In the genomic region with DNA sequence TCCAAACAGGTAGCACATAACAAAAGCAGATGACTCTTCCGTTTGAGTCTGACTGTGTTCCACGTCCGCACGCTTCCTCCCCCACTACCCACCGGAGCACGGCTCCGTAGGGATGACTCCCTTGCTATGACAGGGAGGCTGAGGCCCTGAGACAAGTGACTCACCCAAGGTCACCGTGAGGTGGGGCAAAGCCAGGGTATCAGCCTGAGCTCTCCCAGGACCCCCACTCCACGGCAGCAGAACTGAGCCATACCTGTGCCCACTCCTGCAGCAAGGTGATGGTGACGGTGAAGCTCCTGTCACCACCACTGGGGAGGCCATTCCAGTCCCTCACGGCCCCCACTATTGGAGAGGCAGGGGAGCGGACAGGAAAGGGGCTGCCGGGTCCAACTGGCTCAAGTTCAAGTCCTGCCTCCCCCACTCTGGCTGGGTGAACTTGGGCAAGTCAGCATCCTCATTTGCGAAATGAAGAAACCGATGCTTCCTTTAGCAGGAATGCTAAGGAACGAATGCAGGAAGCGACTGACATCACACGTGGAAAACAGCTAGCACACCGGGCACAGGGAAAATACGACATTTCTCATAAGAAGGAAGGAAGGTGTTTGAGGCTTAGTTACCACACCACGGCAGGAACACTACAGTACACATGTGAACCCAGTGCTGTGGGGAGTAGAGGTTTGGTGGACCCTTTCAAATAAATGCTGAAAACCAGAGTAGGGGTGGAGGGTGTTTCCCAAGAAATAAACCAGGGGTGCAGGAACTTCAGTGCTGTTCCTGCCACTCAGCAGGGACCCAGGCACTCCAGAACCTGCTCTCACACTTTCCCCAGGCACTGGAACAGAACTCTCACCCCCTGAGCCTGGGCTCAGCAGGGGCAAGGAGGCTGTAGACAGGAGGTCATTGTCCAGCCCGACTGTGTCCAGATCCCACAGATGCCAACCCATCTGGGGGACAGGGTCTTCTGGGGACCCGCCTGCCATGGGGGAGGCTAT, we compare ENCODE assay signal across 11 cellular contexts. TPM values are rescaled to one million over a fixed set of nuclear protein-coding genes. Genes with fewer than 3 reads are reported as not detected.
DNase-seq lines count a peak whose midpoint lies in the region; ATAC-seq and TF ChIP-seq lines count a peak whose summit lies in the region.
"Had no signal": no experiment of that assay in that cellular context is flagged by ENCODE, and none has a peak within 500 bp of the region (broad histone marks: within the 10 kb centered on the region; RNA-seq: fewer than 3 reads in every experiment).

No MANE protein-coding gene starts in this region.

- H4K8ac ChIP-seq in mesenchymal stem cell (ENCODE audit: low read length): no peak overlapping the region

- 62% methylated on average over 12 of the region's 23 CpGs for WGBS in esophagus muscularis mucosa
- WGBS in mesenchymal stem cell: 78% methylated on average over 23 of the region's 23 CpGs
- WGBS in transverse colon (ENCODE audit: low coverage in 1 of 2), 2 donors: 73% methylated on average over 23 of the region's 23 CpGs; no CpG with 5 or more reads in 1 of the 2 donors

- peak overlapping the region in 1 of 2 experiments; percentile 38 for H3K18ac ChIP-seq in mesenchymal stem cell (ENCODE audit: low read depth in 1 of 2, low read length in 2 of 2)

- H3K9me3 Mint-ChIP-seq in WTC11: peaks cover 21% of the 10 kb centered on the region
- no peaks in the 10 kb centered on the region for H3K9me3 Mint-ChIP-seq in stimulated activated effector memory CD8-positive, alpha-beta T cell treated with anti-CD3 and anti-CD28 coated beads, Interleukin-12 subunit alpha, Interleukin-12 subunit beta, amount 100 ng/mL, for 72 hours

- H3K36me3 ChIP-seq in esophagus muscularis mucosa: no peaks in the 10 kb centered on the region
- H3K36me3 ChIP-seq in mesenchymal stem cell (ENCODE audit: control insufficient read depth in 1 of 2, insufficient read depth in 2 of 2, low read depth in 1 of 2, low read length in 2 of 2): no peaks in the 10 kb centered on the region
- H3K36me3 ChIP-seq in transverse colon: no peaks in the 10 kb centered on the region
- H3K36me3 ChIP-seq: cardiac muscle cell had no signal

- POLR2A ChIA-PET in WTC11 (lab: Charles Lee): interaction anchor here (0.6 to 1.3 kb wide), 3 partner anchors 14 to 31 kb away, joined by 3 to 4 read pairs (median 3); no protein-coding TSS in a partner anchor

- peaks cover 17 to 29% (median 24%) of the 10 kb centered on the region in 4 donors for H3K4me1 ChIP-seq in esophagus muscularis mucosa
- H3K4me1 ChIP-seq in mesenchymal stem cell (ENCODE audit: control insufficient read depth, insufficient read depth, low read depth, low read length): peaks cover 8% of the 10 kb centered on the region
- H3K4me1 ChIP-seq in transverse colon: no peaks in the 10 kb centered on the region
- H3K4me1 ChIP-seq: foreskin keratinocyte had no signal

- peaks cover 20% of the 10 kb centered on the region for H3K4me1 Mint-ChIP-seq in WTC11
- peaks cover 10% of the 10 kb centered on the region for H3K4me1 Mint-ChIP-seq in stimulated activated effector memory CD8-positive, alpha-beta T cell treated with anti-CD3 and anti-CD28 coated beads, Interleukin-12 subunit alpha, Interleukin-12 subunit beta, amount 100 ng/mL, for 72 hours

- peak overlapping the region; percentile 42 for H3K27ac Mint-ChIP-seq in WTC11
- H3K27ac Mint-ChIP-seq in stimulated activated effector memory CD8-positive, alpha-beta T cell treated with anti-CD3 and anti-CD28 coated beads, Interleukin-12 subunit alpha, Interleukin-12 subunit beta, amount 100 ng/mL, for 72 hours: no peak overlapping the region

- H3K27ac ChIP-seq in esophagus muscularis mucosa (replicated peaks in 1 of 4) (peak overlapping the region; percentile 61 to 79 (median 74)), mesenchymal stem cell (ENCODE audit: low read length, poor library complexity, severe bottlenecking) (no peak overlapping the region), transverse colon (peak overlapping the region; percentile 54 to 70 (median 58))
- H3K27ac ChIP-seq: cardiac muscle cell, foreskin keratinocyte had no signal

- DNase-seq in WTC11 (ENCODE audit: low spot score) (no peak), esophagus muscularis mucosa (ENCODE audit: extremely low spot score) (no peak), mesenchymal stem cell (peak; percentile 38), transverse colon (no peak), NCI-H2227 (lab: John Stamatoyannopoulos, UW; ENCODE audit: unreplicated experiment) (no peak), 8988T (no peak)
- DNase-seq in stimulated activated effector memory CD8-positive, alpha-beta T cell treated with anti-CD3 and anti-CD28 coated beads, Interleukin-12 subunit alpha, Interleukin-12 subunit beta, amount 100 ng/mL, for 72 hours (ENCODE audit: low spot score in 2 of 2): no peak
- DNase-seq: activated T-cell treated with anti-CD3 and anti-CD28 coated beads, Interleukin-2, amount 50 U/mL, for 48 hours; foreskin keratinocyte; NCI-H345 had no signal

- H2BK5ac ChIP-seq in mesenchymal stem cell (ENCODE audit: low read depth, low read length, poor library complexity, severe bottlenecking): no peak overlapping the region

- H3K4me3 ChIP-seq in esophagus muscularis mucosa (peak overlapping the region in 2 of 4 donors; percentile 9 to 20), mesenchymal stem cell (ENCODE audit: insufficient read depth in 1 of 2, low read depth in 1 of 2, low read length in 2 of 2) (no peak overlapping the region), transverse colon (no peak overlapping the region)
- H3K4me3 ChIP-seq: cardiac muscle cell had no signal

- H3K36me3 Mint-ChIP-seq in WTC11: peaks cover 18% of the 10 kb centered on the region
- H3K36me3 Mint-ChIP-seq in stimulated activated effector memory CD8-positive, alpha-beta T cell treated with anti-CD3 and anti-CD28 coated beads, Interleukin-12 subunit alpha, Interleukin-12 subunit beta, amount 100 ng/mL, for 72 hours: no peaks in the 10 kb centered on the region

- TF ChIP-seq POLR2A in esophagus muscularis mucosa (IDR thresholded peaks at IDR 0.05; ENCODE audit: low read depth): no peak
- TF ChIP-seq POLR2A in transverse colon (IDR thresholded peaks at IDR 0.05): no peak

- H3K27me3 Mint-ChIP-seq in WTC11 (ENCODE audit: low read depth): no peaks in the 10 kb centered on the region; the same call in none of the 2 replicates

- H3K27me3 ChIP-seq in esophagus muscularis mucosa: no peaks in the 10 kb centered on the region
- H3K27me3 ChIP-seq in mesenchymal stem cell (ENCODE audit: control insufficient read depth in 1 of 2, insufficient read depth in 1 of 2, low read length in 2 of 2): peaks cover 0 to 4% of the 10 kb centered on the region in 2 experiments
- H3K27me3 ChIP-seq in transverse colon: no peaks in the 10 kb centered on the region
- H3K27me3 ChIP-seq: cardiac muscle cell, foreskin keratinocyte had no signal

- TF ChIP-seq CTCF in WTC11 (IDR thresholded peaks at IDR 0.05) (no peak), esophagus muscularis mucosa (IDR thresholded peaks at IDR 0.05) (no peak), transverse colon (IDR thresholded peaks at IDR 0.05) (no peak)

- H3K14ac ChIP-seq in mesenchymal stem cell (ENCODE audit: low read length in 2 of 2): peak overlapping the region in 1 of 2 experiments; percentile 26

- TF ChIP-seq EP300 in esophagus muscularis mucosa (IDR thresholded peaks at IDR 0.05): peak; percentile 34
- no peak for TF ChIP-seq EP300 in transverse colon (IDR thresholded peaks at IDR 0.05; ENCODE audit: low read depth)

- no peak overlapping the region for H3K4ac ChIP-seq in mesenchymal stem cell (ENCODE audit: low read depth in 1 of 2, low read length in 2 of 2)

- peak overlapping the region in 1 of 2 experiments; percentile 51 for H2BK12ac ChIP-seq in mesenchymal stem cell (ENCODE audit: low read length in 2 of 2)

- peak overlapping the region; percentile 34 for H4K91ac ChIP-seq in mesenchymal stem cell (ENCODE audit: low read length)

- no peak overlapping the region for H2BK15ac ChIP-seq in mesenchymal stem cell (ENCODE audit: low read depth, poor library complexity, severe bottlenecking)

- H3K4me3 Mint-ChIP-seq in WTC11: no peak overlapping the region
- no peak overlapping the region for H3K4me3 Mint-ChIP-seq in stimulated activated effector memory CD8-positive, alpha-beta T cell treated with anti-CD3 and anti-CD28 coated beads, Interleukin-12 subunit alpha, Interleukin-12 subunit beta, amount 100 ng/mL, for 72 hours

- no peak overlapping the region for H3K4me2 ChIP-seq in mesenchymal stem cell (ENCODE audit: low read length, poor library complexity, severe bottlenecking)

- CTCF ChIA-PET in WTC11 (lab: Charles Lee): interaction anchor here (0.5 to 1.7 kb wide), 6 partner anchors 12 to 50 kb away, joined by 3 to 7 read pairs (median 4); no protein-coding TSS in a partner anchor

- H3K79me1 ChIP-seq in mesenchymal stem cell (replicated peaks; ENCODE audit: low read length, poor library complexity, severe bottlenecking): no peaks in the 10 kb centered on the region

- no peak overlapping the region for H2BK120ac ChIP-seq in mesenchymal stem cell (ENCODE audit: low read depth, low read length)

- peaks cover 0 to 7% (median 3%) of the 10 kb centered on the region in 4 donors for H3K9me3 ChIP-seq in esophagus muscularis mucosa
- H3K9me3 ChIP-seq in mesenchymal stem cell (ENCODE audit: control insufficient read depth, low read length): peaks cover 8% of the 10 kb centered on the region
- peaks cover 0 to 2% of the 10 kb centered on the region in 2 donors for H3K9me3 ChIP-seq in transverse colon

- peak overlapping the region; percentile 82 for H3K9ac ChIP-seq in mesenchymal stem cell (ENCODE audit: low read length)

- no peak overlapping the region for H2AFZ ChIP-seq in mesenchymal stem cell (ENCODE audit: low read depth, low read length)

- intact Hi-C loops in esophagus muscularis mucosa (cut with DNase I): no loop called here
- intact Hi-C loops in transverse colon (cut with DNase I; ENCODE audit: low total_unique reads): no loop called here

- H3K23ac ChIP-seq in mesenchymal stem cell (ENCODE audit: low read length in 2 of 2): no peak overlapping the region

- H2AK5ac ChIP-seq in mesenchymal stem cell (ENCODE audit: low read length, severe bottlenecking): peak overlapping the region; percentile 6

- ATAC-seq in WTC11: no peak
- no peak for ATAC-seq in stimulated activated effector memory CD8-positive, alpha-beta T cell treated with anti-CD3 and anti-CD28 coated beads, Interleukin-12 subunit alpha, Interleukin-12 subunit beta, amount 100 ng/mL, for 72 hours

- in situ Hi-C loops in transverse colon (cut with MboI; ENCODE audit: low pct_ligation_motif_present in 1 of 4, low pct_unique_long_range_greater_than_20kb in 1 of 4, low sequenced_read_pairs in 3 of 4): no loop called here

TF ChIP-seq in WTC11, 78 proteins besides CTCF, POLR2A, EP300 and RAD21 (continues in another document):
- no peak for TF ChIP-seq JAZF1 (CRISPR knock-in tag; IDR thresholded peaks at IDR 0.05)

RNA-seq across cellular contexts. Expression of gene CBX7, which starts 32.4 kb away (rescaled TPM):
- 10.6 to 11.1 TPM (median 10.6 TPM) in 3 replicates for total RNA-seq in WTC11 (2021)
- total RNA-seq in esophagus muscularis mucosa: 100 to 1,000 TPM; 129 to 251 (median 173) TPM
- polyA plus RNA-seq in mesenchymal stem cell (2013, experiment 1 of 2): 2.0 TPM
- polyA plus RNA-seq in mesenchymal stem cell (2013, experiment 2 of 2): 1.6 TPM
- total RNA-seq in transverse colon: 100 to 1,000 TPM in 1 of 4 donors, 10 to 100 TPM in 3; 15.3 to 129 (median 58.4) TPM

RNA-seq across cellular contexts. Expression of gene PDGFB, which starts 59.9 kb away (rescaled TPM):
- total RNA-seq in WTC11 (2021) (6.8 to 9.2 TPM (median 7.7 TPM) in 3 replicates), esophagus muscularis mucosa (10 to 100 TPM; 12.3 to 25.4 (median 18.8) TPM), transverse colon (1 to 10 TPM; 2.7 to 7.5 (median 4.0) TPM)
- polyA plus RNA-seq in mesenchymal stem cell (2013, experiment 1 of 2): 3.4 TPM
- 3.6 TPM for polyA plus RNA-seq in mesenchymal stem cell (2013, experiment 2 of 2)
